In the genomic region with DNA sequence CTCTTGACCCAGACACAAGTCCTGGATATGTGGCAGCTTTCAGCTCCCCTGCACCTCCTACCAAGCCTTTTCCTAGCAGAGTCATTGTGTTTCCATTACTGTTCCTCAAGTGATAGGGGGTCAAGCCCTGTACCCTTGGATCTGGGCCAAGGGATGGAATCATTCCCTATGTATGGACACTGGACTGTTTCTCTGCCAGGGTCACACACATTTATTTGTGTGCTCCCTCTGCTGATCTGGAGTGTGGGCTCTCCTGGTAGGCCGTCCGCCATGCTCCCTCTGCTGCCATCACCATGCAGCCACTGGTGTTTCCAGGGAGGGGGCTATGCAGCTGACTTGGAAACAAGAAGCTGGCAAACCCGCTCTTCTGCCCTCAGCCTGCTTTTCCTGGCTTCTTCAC, we compare ENCODE assay signal across 30 cellular contexts. TPM values are rescaled to one million over a fixed set of nuclear protein-coding genes. Genes with fewer than 3 reads are reported as not detected.
"Had no signal": no experiment of that assay in that cellular context is flagged by ENCODE, and none has a peak within 500 bp of the region (broad histone marks: within the 10 kb centered on the region; RNA-seq: fewer than 3 reads in every experiment).

No MANE protein-coding gene starts in this region.

- H3K27ac Mint-ChIP-seq: activated naive CD4-positive, alpha-beta T cell treated with anti-CD3 and anti-CD28 coated beads for 36 hours; activated naive CD8-positive, alpha-beta T cell treated with anti-CD3 and anti-CD28 coated beads, Interleukin-2, amount 10 ng/mL, durations not matched to agents 7 days and 5 days; T-helper 17 cell; WTC11 had no signal

- H3K27me3 Mint-ChIP-seq: activated naive CD8-positive, alpha-beta T cell treated with anti-CD3 and anti-CD28 coated beads, Interleukin-2, amount 10 ng/mL, durations not matched to agents 7 days and 5 days; activated T-helper 17 cell treated with anti-CD3 and anti-CD28 coated beads, Interleukin-2, amount 50 U/mL, for 72 hours; T-helper 17 cell had no signal

- H3K4me3 ChIP-seq: adrenal gland, Peyer's patch had no signal

- H3K27ac ChIP-seq: adrenal gland, Peyer's patch had no signal

- H3K4me3 Mint-ChIP-seq: activated naive CD4-positive, alpha-beta T cell treated with anti-CD3 and anti-CD28 coated beads for 36 hours; activated naive CD8-positive, alpha-beta T cell treated with anti-CD3 and anti-CD28 coated beads, Interleukin-2, amount 10 ng/mL, durations not matched to agents 7 days and 5 days; activated T-helper 17 cell treated with anti-CD3 and anti-CD28 coated beads, Interleukin-2, amount 50 U/mL, for 72 hours; T-helper 17 cell; WTC11 had no signal

- H3K4me1 Mint-ChIP-seq: activated naive CD8-positive, alpha-beta T cell treated with anti-CD3 and anti-CD28 coated beads, Interleukin-2, amount 10 ng/mL, durations not matched to agents 7 days and 5 days had no signal

- DNase-seq: activated CD4-positive, alpha-beta T cell treated with anti-CD3 and anti-CD28 coated beads for 48 hours; activated CD4-positive, alpha-beta T cell treated with anti-CD3 and anti-CD28 coated beads, Interleukin-2, amount 50 U/mL, for 4 hours; activated CD4-positive, CD25-positive, alpha-beta regulatory T cell treated with anti-CD3 and anti-CD28 coated beads, Interleukin-2, amount 50 U/mL, for 72 hours; activated gamma-delta T cell; activated naive CD4-positive, alpha-beta T cell treated with anti-CD3 and anti-CD28 coated beads for 36 hours; activated naive CD8-positive, alpha-beta T cell treated with anti-CD3 and anti-CD28 coated beads, Interleukin-2, amount 10 ng/mL, durations not matched to agents 7 days and 5 days; activated T-cell treated with anti-CD3 and anti-CD28 coated beads for 4 hours; activated T-cell treated with anti-CD3 and anti-CD28 coated beads, Interleukin-2, amount 50 U/mL, for 48 hours; adrenal gland; anterior cingulate cortex; Kasumi-1; KBM-7; NCI-H1092; NCI-H1417; NCI-H1930; NCI-H2171; NCI-H2227 treated with DMSO at 0.1 percent for 48 hours; NCI-H446 treated with DMSO at 0.1 percent for 48 hours; NCI-H524 treated with DMSO at 0.1 percent for 48 hours; NCI-H774; NK-92 treated with Interleukin-12 subunit alpha and Interleukin-12 subunit beta, amount 100 ng/mL, for 24 hours; OCI-M1; Peyer's patch; SIG-M5; T-helper 17 cell; T-helper 9 cell had no signal

- H3K27me3 ChIP-seq: adrenal gland, Peyer's patch had no signal

- H3K9me3 ChIP-seq: adrenal gland, Peyer's patch had no signal

- H3K9me3 Mint-ChIP-seq: activated naive CD4-positive, alpha-beta T cell treated with anti-CD3 and anti-CD28 coated beads for 36 hours; activated naive CD8-positive, alpha-beta T cell treated with anti-CD3 and anti-CD28 coated beads, Interleukin-2, amount 10 ng/mL, durations not matched to agents 7 days and 5 days; activated T-helper 17 cell treated with anti-CD3 and anti-CD28 coated beads, Interleukin-2, amount 50 U/mL, for 72 hours; WTC11 had no signal

- ATAC-seq: activated T-helper 17 cell treated with anti-CD3 and anti-CD28 coated beads, Interleukin-2, amount 50 U/mL, for 72 hours; T-helper 17 cell; WTC11 had no signal

- H3K4me1 ChIP-seq: adrenal gland had no signal

RNA-seq across cellular contexts. Expression of a gene that starts 41.0 kb away (rescaled TPM):
- total RNA-seq: activated naive CD4-positive, alpha-beta T cell treated with anti-CD3 and anti-CD28 coated beads for 36 hours; activated naive CD8-positive, alpha-beta T cell treated with anti-CD3 and anti-CD28 coated beads, Interleukin-2, amount 10 ng/mL, durations not matched to agents 7 days and 5 days; activated T-helper 17 cell treated with anti-CD3 and anti-CD28 coated beads, Interleukin-2, amount 50 U/mL, for 72 hours; adrenal gland; cardiac septum; cerebellum; Peyer's patch; T-helper 17 cell; WTC11 had no signal
- polyA plus RNA-seq: adrenal gland had no signal
